In genomic region chr14:55053018-55053417, GRCh38 we compare ENCODE assay signal across 8 cellular contexts. TPM values are rescaled to one million over a fixed set of nuclear protein-coding genes. Genes with fewer than 3 reads are reported as not detected.
DNase-seq lines count a peak whose midpoint lies in the region; ATAC-seq and TF ChIP-seq lines count a peak whose summit lies in the region.

No MANE protein-coding gene starts in this region.

- H3K27ac Mint-ChIP-seq in activated T-cell treated with anti-CD3 and anti-CD28 coated beads, Interleukin-2, amount 50 U/mL, for 24 hours, result peak overlapping the region; percentile 98

- TF ChIP-seq POLR2A in adrenal gland (IDR thresholded peaks at IDR 0.05), result no peak
- no peak for TF ChIP-seq POLR2A in thyroid gland (IDR thresholded peaks at IDR 0.05)

- no peaks in the 10 kb centered on the region for H3K9me3 ChIP-seq in adrenal gland (replicated peaks in 1 of 3)
- H3K9me3 ChIP-seq in left lung, result no peaks in the 10 kb centered on the region
- no peaks in the 10 kb centered on the region for H3K9me3 ChIP-seq in thymus (ENCODE audit: control insufficient read depth)
- H3K9me3 ChIP-seq in thyroid gland, result no peaks in the 10 kb centered on the region

- H3K36me3 ChIP-seq in adrenal gland (replicated peaks in 1 of 2) (no peaks in the 10 kb centered on the region), left lung (peaks cover 0 to 31% of the 10 kb centered on the region in 2 donors), thymus (ENCODE audit: control insufficient read depth, insufficient read depth) (peaks cover 4% of the 10 kb centered on the region), thyroid gland (no peaks in the 10 kb centered on the region)

- H3K4me1 Mint-ChIP-seq in activated T-cell treated with anti-CD3 and anti-CD28 coated beads, Interleukin-2, amount 50 U/mL, for 24 hours (ENCODE audit: low read depth), result peaks cover 56% of the 10 kb centered on the region

- ATAC-seq in left lung (no peak), left lobe of liver (no peak)

- intact Hi-C loops in adrenal gland (cut with DNase I) (no loop called here), left lung (cut with DNase I) (no loop called here), thyroid gland (cut with DNase I) (no loop called here)

- peak overlapping the region; percentile 89 for H3K4me3 Mint-ChIP-seq in activated T-cell treated with anti-CD3 and anti-CD28 coated beads, Interleukin-2, amount 50 U/mL, for 24 hours

- H3K27ac ChIP-seq in adrenal gland (peak overlapping the region in 4 of 5 donors; percentile 14 to 100 (median 100)), left lung (peak overlapping the region in 1 of 2 donors; percentile 99), thymus (ENCODE audit: low read depth) (no peak overlapping the region), thyroid gland (peak overlapping the region in 1 of 3 donors; percentile 100)

- 61 to 66% (median 63%) methylated on average over 6 of the region's 6 CpGs for WGBS in adrenal gland, 4 donors
- 96% methylated on average over 6 of the region's 6 CpGs for WGBS in thymus
- WGBS in thyroid gland, 2 donors, result 75 to 78% methylated on average over 6 of the region's 6 CpGs

- H3K4me1 ChIP-seq in adrenal gland (replicated peaks in 1 of 2) (peaks cover 0 to 54% of the 10 kb centered on the region in 2 donors), left lung (peaks cover 18 to 49% of the 10 kb centered on the region in 2 donors), thymus (ENCODE audit: control insufficient read depth, insufficient read depth, low read length) (peaks cover 9% of the 10 kb centered on the region), thyroid gland (peaks cover 11 to 20% of the 10 kb centered on the region in 2 donors)

- H3K27me3 ChIP-seq in adrenal gland (no peaks in the 10 kb centered on the region), left lung (no peaks in the 10 kb centered on the region), thymus (ENCODE audit: control insufficient read depth, insufficient read depth) (no peaks in the 10 kb centered on the region), thyroid gland (no peaks in the 10 kb centered on the region)

- H3K27me3 Mint-ChIP-seq in activated T-cell treated with anti-CD3 and anti-CD28 coated beads, Interleukin-2, amount 50 U/mL, for 24 hours, result no peaks in the 10 kb centered on the region

- no peak for TF ChIP-seq CTCF in adrenal gland (IDR thresholded peaks at IDR 0.05)
- no peak for TF ChIP-seq CTCF in left lung (IDR thresholded peaks at IDR 0.05)
- TF ChIP-seq CTCF in thyroid gland (IDR thresholded peaks at IDR 0.05), result no peak

- H3K9me3 Mint-ChIP-seq in activated T-cell treated with anti-CD3 and anti-CD28 coated beads, Interleukin-2, amount 50 U/mL, for 24 hours, result no peaks in the 10 kb centered on the region

- H3K4me3 ChIP-seq in adrenal gland (peak overlapping the region in 1 of 4 donors; percentile 87), left lung (peak overlapping the region; percentile 74 to 78), thymus (ENCODE audit: low read length) (peak overlapping the region; percentile 81), thyroid gland (replicated peaks in 1 of 3) (peak overlapping the region in 1 of 3 donors; percentile 81)

- H3K36me3 Mint-ChIP-seq in activated T-cell treated with anti-CD3 and anti-CD28 coated beads, Interleukin-2, amount 50 U/mL, for 24 hours (ENCODE audit: low read depth), result peaks cover 59% of the 10 kb centered on the region

- no peak for DNase-seq in activated T-cell treated with anti-CD3 and anti-CD28 coated beads, Interleukin-2, amount 50 U/mL, for 24 hours
- no peak for DNase-seq in activated T-cell treated with anti-CD3 and anti-CD28 coated beads, Interleukin-2, amount 50 U/mL, for 48 hours
- DNase-seq in adrenal gland, result no peak
- DNase-seq in left lung, result no peak
- DNase-seq in A172 (ENCODE audit: low spot score), result no peak
- no peak for DNase-seq in left lobe of liver (ENCODE audit: low spot score)
- DNase-seq in thyroid gland, result no peak

RNA-seq across cellular contexts. Expression of gene MAPK1IP1L, which starts 1.6 kb away (rescaled TPM):
- total RNA-seq in adrenal gland (100 to 1,000 TPM in 2 of 8 donors, 10 to 100 TPM in 6; 44.5 to 132 (median 85.2) TPM), left lung (10 to 100 TPM; 81.0 to 87.3 TPM), left lobe of liver (25.5 TPM), thyroid gland (10 to 100 TPM; 56.6 to 89.9 (median 69.6) TPM)
- polyA plus RNA-seq in adrenal gland (100 to 1,000 TPM in 1 of 3 donors, 10 to 100 TPM in 2; 23.2 to 114 (median 25.0) TPM), thymus (42.1 TPM)
- total RNA-seq in A172 (2014; rRNA removed; shearing (Covaris generic)), result 40.1 and 44.2 TPM in 2 replicates

RNA-seq across cellular contexts. Expression of gene SOCS4, which starts 26.0 kb away (rescaled TPM):
- total RNA-seq in adrenal gland (10 to 100 TPM in 6 of 8 donors, 1 to 10 TPM in 2; 8.0 to 23.1 (median 15.9) TPM), left lung (10 to 100 TPM; 20.7 to 31.8 TPM), left lobe of liver (4.5 TPM), thyroid gland (10 to 100 TPM; 18.2 to 26.5 (median 19.7) TPM)
- polyA plus RNA-seq in adrenal gland (10 to 100 TPM in 1 of 3 donors, 1 to 10 TPM in 2; 4.5 to 12.0 (median 6.4) TPM), thymus (12.9 TPM)
- 12.1 and 12.7 TPM in 2 replicates for total RNA-seq in A172 (2014; rRNA removed; shearing (Covaris generic))

RNA-seq across cellular contexts. Expression of gene WDHD1, which starts 26.1 kb away (rescaled TPM):
- total RNA-seq in adrenal gland, result 1 to 10 TPM; 1.6 to 6.3 (median 3.0) TPM
- 1 to 10 TPM in 2 of 3 donors, under 1 TPM in 1; 0.64 to 3.7 (median 1.9) TPM for polyA plus RNA-seq in adrenal gland
- total RNA-seq in left lung, result 1 to 10 TPM; 8.6 to 9.0 TPM
- polyA plus RNA-seq in thymus, result 3.7 TPM
- 13.3 and 14.6 TPM in 2 replicates for total RNA-seq in A172 (2014; rRNA removed; shearing (Covaris generic))
- 1.3 TPM for total RNA-seq in left lobe of liver
- 1 to 10 TPM; 1.2 to 2.3 (median 1.9) TPM for total RNA-seq in thyroid gland
